ENCODE assay signal across 15 cellular contexts in genomic region chr11:75369846-75370245, GRCh38. TPM values are rescaled to one million over a fixed set of nuclear protein-coding genes. Genes with fewer than 3 reads are reported as not detected.
DNase-seq lines count a peak whose midpoint lies in the region; ATAC-seq and TF ChIP-seq lines count a peak whose summit lies in the region.
"Had no signal": no experiment of that assay in that cellular context is flagged by ENCODE, and none has a peak within 500 bp of the region (broad histone marks: within the 10 kb centered on the region; RNA-seq: fewer than 3 reads in every experiment).

No MANE protein-coding gene starts in this region.

- peaks cover 15% of the 10 kb centered on the region for H3K4me1 Mint-ChIP-seq in activated T-cell treated with anti-CD3 and anti-CD28 coated beads, Interleukin-2, amount 50 U/mL, for 72 hours (ENCODE audit: low read depth)
- peaks cover 7% of the 10 kb centered on the region for H3K4me1 Mint-ChIP-seq in type B pancreatic cell (ENCODE audit: unreplicated experiment)
- H3K4me1 Mint-ChIP-seq in stimulated activated effector memory CD8-positive, alpha-beta T cell treated with anti-CD3 and anti-CD28 coated beads, Interleukin-12 subunit alpha, Interleukin-12 subunit beta, amount 100 ng/mL, for 72 hours, result peaks cover 7% of the 10 kb centered on the region

- ATAC-seq in activated T-cell treated with anti-CD3 and anti-CD28 coated beads, Interleukin-2, amount 50 U/mL, for 72 hours (replicated peaks in 1 of 2), result no peak
- ATAC-seq in left ventricle myocardium superior, result peak; percentile 71
- no peak for ATAC-seq in GM21786 (IDR thresholded peaks at IDR 0.05; ENCODE audit: unreplicated experiment)
- ATAC-seq in stimulated activated effector memory CD8-positive, alpha-beta T cell treated with anti-CD3 and anti-CD28 coated beads, Interleukin-12 subunit alpha, Interleukin-12 subunit beta, amount 100 ng/mL, for 72 hours, result no peak
- ATAC-seq: activated CD4-positive, alpha-beta T cell treated with anti-CD3 and anti-CD28 coated beads for 36 hours had no signal

- intact Hi-C loops in left ventricle myocardium superior (cut with micrococcal nuclease), result no loop called here

- no peak for TF ChIP-seq CTCF in type B pancreatic cell (conservative IDR thresholded peaks at IDR 0.05)

- no peaks in the 10 kb centered on the region for H3K36me3 Mint-ChIP-seq in activated T-cell treated with anti-CD3 and anti-CD28 coated beads, Interleukin-2, amount 50 U/mL, for 72 hours (ENCODE audit: insufficient read depth in 2 of 2)
- H3K36me3 Mint-ChIP-seq in type B pancreatic cell, result no peaks in the 10 kb centered on the region
- no peaks in the 10 kb centered on the region for H3K36me3 Mint-ChIP-seq in stimulated activated effector memory CD8-positive, alpha-beta T cell treated with anti-CD3 and anti-CD28 coated beads, Interleukin-12 subunit alpha, Interleukin-12 subunit beta, amount 100 ng/mL, for 72 hours

- no peaks in the 10 kb centered on the region for H3K9me3 Mint-ChIP-seq in activated T-cell treated with anti-CD3 and anti-CD28 coated beads, Interleukin-2, amount 50 U/mL, for 72 hours
- H3K9me3 Mint-ChIP-seq in type B pancreatic cell, result no peaks in the 10 kb centered on the region
- no peaks in the 10 kb centered on the region for H3K9me3 Mint-ChIP-seq in stimulated activated effector memory CD8-positive, alpha-beta T cell treated with anti-CD3 and anti-CD28 coated beads, Interleukin-12 subunit alpha, Interleukin-12 subunit beta, amount 100 ng/mL, for 72 hours

- no peaks in the 10 kb centered on the region for H3K27me3 Mint-ChIP-seq in activated T-cell treated with anti-CD3 and anti-CD28 coated beads, Interleukin-2, amount 50 U/mL, for 72 hours (ENCODE audit: low read depth)
- H3K27me3 Mint-ChIP-seq in type B pancreatic cell, result peaks cover 4% of the 10 kb centered on the region
- H3K27me3 Mint-ChIP-seq: activated CD4-positive, alpha-beta T cell treated with anti-CD3 and anti-CD28 coated beads for 36 hours had no signal

- no peak overlapping the region for H3K27ac Mint-ChIP-seq in activated T-cell treated with anti-CD3 and anti-CD28 coated beads, Interleukin-2, amount 50 U/mL, for 72 hours
- peak overlapping the region; percentile 6 for H3K27ac Mint-ChIP-seq in type B pancreatic cell
- H3K27ac Mint-ChIP-seq in stimulated activated effector memory CD8-positive, alpha-beta T cell treated with anti-CD3 and anti-CD28 coated beads, Interleukin-12 subunit alpha, Interleukin-12 subunit beta, amount 100 ng/mL, for 72 hours, result no peak overlapping the region
- H3K27ac Mint-ChIP-seq: activated CD4-positive, alpha-beta T cell treated with anti-CD3 and anti-CD28 coated beads for 36 hours had no signal

- no peak for DNase-seq in activated T-cell treated with anti-CD3 and anti-CD28 coated beads, Interleukin-2, amount 50 U/mL, for 72 hours
- DNase-seq in activated T-cell treated with anti-CD3 and anti-CD28 coated beads, Interleukin-2, amount 50 U/mL, for 1 hour, result no peak
- DNase-seq in OCI-M1 (lab: John Stamatoyannopoulos, UW) (peak; percentile 94), left ventricle myocardium superior (no peak), type B pancreatic cell (ENCODE audit: extremely low spot score, unreplicated experiment) (no peak)
- no peak for DNase-seq in activated CD4-positive, alpha-beta T cell treated with anti-CD3 and anti-CD28 coated beads for 48 hours
- DNase-seq in stimulated activated effector memory CD8-positive, alpha-beta T cell treated with anti-CD3 and anti-CD28 coated beads, Interleukin-12 subunit alpha, Interleukin-12 subunit beta, amount 100 ng/mL, for 72 hours (ENCODE audit: low spot score in 2 of 2), result no peak
- DNase-seq: activated CD4-positive, alpha-beta T cell treated with anti-CD3 and anti-CD28 coated beads for 36 hours; activated effector memory CD4-positive, alpha-beta T cell treated with Interleukin-2 at 50 U/mL for 16 hours; HCEC 1CT; kidney glomerular epithelial cell; NCI-H510A; SHP77 treated with DMSO at 0.1 percent for 48 hours; transverse colon had no signal

- peak overlapping the region; percentile 29 to 33 for H3K4me3 Mint-ChIP-seq in activated T-cell treated with anti-CD3 and anti-CD28 coated beads, Interleukin-2, amount 50 U/mL, for 72 hours
- H3K4me3 Mint-ChIP-seq in type B pancreatic cell, result no peak overlapping the region
- no peak overlapping the region for H3K4me3 Mint-ChIP-seq in stimulated activated effector memory CD8-positive, alpha-beta T cell treated with anti-CD3 and anti-CD28 coated beads, Interleukin-12 subunit alpha, Interleukin-12 subunit beta, amount 100 ng/mL, for 72 hours
- H3K4me3 Mint-ChIP-seq: activated CD4-positive, alpha-beta T cell treated with anti-CD3 and anti-CD28 coated beads for 36 hours had no signal

RNA-seq across cellular contexts. Expression of gene ARRB1, which starts 18.4 kb away (rescaled TPM):
- 10 to 100 TPM; 16.7 to 18.3 TPM for total RNA-seq in activated T-cell treated with anti-CD3 and anti-CD28 coated beads, Interleukin-2, amount 50 U/mL, for 72 hours
- total RNA-seq in left ventricle myocardium superior (26.5 TPM), type B pancreatic cell (ENCODE audit: low replicate concordance) (32.7 and 32.8 TPM in 2 replicates)

RNA-seq across cellular contexts. Expression of gene RPS3, which starts 29.5 kb away (rescaled TPM):
- total RNA-seq in activated T-cell treated with anti-CD3 and anti-CD28 coated beads, Interleukin-2, amount 50 U/mL, for 72 hours, result 1,000 to 10,000 TPM; 5,116 to 5,192 TPM
- total RNA-seq in left ventricle myocardium superior, result 874 TPM
- 3,170 and 3,442 TPM in 2 replicates for total RNA-seq in type B pancreatic cell (ENCODE audit: low replicate concordance)

Comparison
In these comparisons a context has a peak if more than half of its experiments do, and no peak if none do; other contexts are left out.
1. H3K4me3 Mint-ChIP-seq: peak in activated T-cell treated with anti-CD3 and anti-CD28 coated beads, Interleukin-2, amount 50 U/mL, for 72 hours (2 of 2); none in type B pancreatic cell (single experiment) and stimulated activated effector memory CD8-positive, alpha-beta T cell treated with anti-CD3 and anti-CD28 coated beads, Interleukin-12 subunit alpha, Interleukin-12 subunit beta, amount 100 ng/mL, for 72 hours (single experiment).